ENCODE assay signal across 8 cellular contexts in genomic region chr11:118956094-118956846, GRCh38. TPM values are rescaled to one million over a fixed set of nuclear protein-coding genes. Genes with fewer than 3 reads are reported as not detected.
A peak's percentile ranks its signal among the peaks of the same experiment; 100 is the strongest.
DNase-seq lines count a peak whose midpoint lies in the region; ATAC-seq and TF ChIP-seq lines count a peak whose summit lies in the region.

Gene UPK2 (plus strand): TSS chr11:118956298. CDS start chr11:118956351, 53 bp downstream.

- peaks cover 1 to 9% (median 6%) of the 10 kb centered on the region in 3 donors for H3K27me3 Mint-ChIP-seq in immature natural killer cell (ENCODE audit: low read depth in 3 of 3)

- peaks cover 2 to 6% of the 10 kb centered on the region in 2 donors for H3K4me1 Mint-ChIP-seq in immature natural killer cell

- H3K27ac Mint-ChIP-seq in immature natural killer cell, result peak within 1 kb of the TSS in 2 of 6 donors; percentile 40 to 52

- no peaks in the 10 kb centered on the region for H3K36me3 ChIP-seq in WERI-Rb-1

- no peaks in the 10 kb centered on the region for H3K36me3 Mint-ChIP-seq in immature natural killer cell

- no peak within 1 kb of the TSS for H3K27ac ChIP-seq in WERI-Rb-1

- H3K9me3 Mint-ChIP-seq in immature natural killer cell, result no peaks in the 10 kb centered on the region

- H3K27me3 ChIP-seq in WERI-Rb-1 (ENCODE audit: insufficient read depth, low read depth, severe bottlenecking), result no peaks in the 10 kb centered on the region

- H3K4me3 ChIP-seq in WERI-Rb-1 (ENCODE audit: low read depth, low read length), result no peak within 1 kb of the TSS

- no peak within 1 kb of the TSS for H3K4me3 Mint-ChIP-seq in immature natural killer cell

- no peaks in the 10 kb centered on the region for H3K9me3 ChIP-seq in WERI-Rb-1 (ENCODE audit: severe bottlenecking)

- peak; percentile 84 for DNase-seq in Daoy (ENCODE audit: low read depth)
- DNase-seq in NCI-H2196 (lab: John Stamatoyannopoulos, UW; ENCODE audit: unreplicated experiment), result peak; percentile 90
- peak; percentile 87 for DNase-seq in WERI-Rb-1
- DNase-seq in brain pericyte (ENCODE audit: low read depth, low spot score), result peak; percentile 30
- DNase-seq in immature natural killer cell, result peak; percentile 81 to 84 (median 83)
- DNase-seq in stimulated activated CD4-positive, alpha-beta T cell treated with anti-CD3 and anti-CD28 coated beads, Interleukin-15, amount 100 ng/mL, for 24 hours, result peak; percentile 94

- TF ChIP-seq CTCF in WERI-Rb-1 (IDR thresholded peaks at IDR 0.05; ENCODE audit: low read depth, low read length), result peak; percentile 97

- peak; percentile 56 for ATAC-seq in HG02610 (IDR thresholded peaks at IDR 0.05; ENCODE audit: unreplicated experiment)
- no peak for ATAC-seq in GM18498 (IDR thresholded peaks at IDR 0.05; ENCODE audit: unreplicated experiment)

RNA-seq across cellular contexts. Expression of gene UPK2, which starts in this region (rescaled TPM):
- total RNA-seq in Daoy (2014; rRNA removed; shearing (Covaris generic)), result not detected in 2 replicates
- 1 to 10 TPM in 1 of 3 donors, under 1 TPM in 1, not detected in 1; 0.81 to 1.4 TPM for polyA plus RNA-seq in immature natural killer cell

Comparison
In these comparisons a context has a peak if more than half of its experiments do, and no peak if none do; other contexts are left out.
1. Peak in DNase-seq in Daoy; RNA of the gene not detected or under 1 TPM.
2. DNase-seq: peak in every context shown above with its lines; median percentile 94 in stimulated activated CD4-positive, alpha-beta T cell treated with anti-CD3 and anti-CD28 coated beads, Interleukin-15, amount 100 ng/mL, for 24 hours; 90 in NCI-H2196; 87 in WERI-Rb-1; 84 in Daoy; 83 in immature natural killer cell; 30 in brain pericyte.